ENCODE assay signal across 9 cellular contexts in the genomic region with DNA sequence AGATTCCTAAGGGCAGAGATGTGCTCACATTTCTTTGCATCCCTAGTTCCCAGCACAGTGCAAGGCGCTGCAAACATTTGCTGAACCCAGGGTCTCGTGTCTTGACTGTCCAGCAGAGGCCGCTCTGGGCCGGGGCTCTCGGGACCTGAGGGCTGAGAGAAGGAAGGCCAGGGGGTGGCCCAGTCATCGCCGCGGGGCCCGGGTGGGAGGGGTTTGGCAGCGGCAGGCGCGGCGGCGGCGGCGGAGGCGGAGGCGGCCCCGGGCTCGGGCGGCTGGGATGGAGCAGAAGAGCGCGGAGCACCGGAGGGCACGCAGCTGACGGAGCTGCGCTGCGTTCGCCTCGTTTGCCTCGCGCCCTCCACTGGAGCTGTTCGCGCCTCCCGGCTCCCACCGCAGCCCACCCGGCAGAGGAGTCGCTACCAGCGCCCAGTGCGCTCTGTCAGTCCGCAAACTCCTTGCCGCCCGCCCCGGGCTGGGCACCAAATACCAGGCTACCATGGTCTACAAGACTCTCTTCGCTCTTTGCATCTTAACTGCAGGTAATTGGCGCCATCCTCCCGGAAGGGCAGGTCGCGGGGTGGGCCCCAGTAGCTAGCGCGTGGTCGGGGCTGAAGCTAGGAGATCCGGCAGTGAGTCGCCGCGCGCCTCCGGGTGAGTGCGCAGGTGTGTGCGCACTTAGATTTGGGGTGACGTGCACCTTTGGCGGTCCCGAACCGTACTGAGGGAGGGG. TPM values are rescaled to one million over a fixed set of nuclear protein-coding genes. Genes with fewer than 3 reads are reported as not detected.
DNase-seq lines count a peak whose midpoint lies in the region; ATAC-seq and TF ChIP-seq lines count a peak whose summit lies in the region.
"Had no signal": no experiment of that assay in that cellular context is flagged by ENCODE, and none has a peak within 500 bp of the region (broad histone marks: within the 10 kb centered on the region; RNA-seq: fewer than 3 reads in every experiment).

Gene PARM1 (plus strand): TSS at position 285 of the 730 bp plus-strand sequence. CDS start 212 bp downstream, at position 497.

- H3K9ac ChIP-seq in HCT116 (ENCODE audit: low read length): peak within 1 kb of the TSS; percentile 66

- RAD21 ChIA-PET in HCT116 (lab: Charles Lee; ENCODE audit: low non-redundant PET in 1 of 2, low total read pairs in 2 of 2, uncharacterized antibody in 2 of 2, unreplicated experiment in 2 of 2): no interaction called here

- H3K4me2 ChIP-seq in HCT116 (ENCODE audit: low read length): peak within 1 kb of the TSS; percentile 99

- H3K27me3 Mint-ChIP-seq in activated CD4-positive, alpha-beta T cell treated with anti-CD3 and anti-CD28 coated beads for 36 hours: peaks cover 59% of the 10 kb centered on the region

- H3K4me1 ChIP-seq in HCT116 (ENCODE audit: control insufficient read depth in 1 of 2, insufficient read depth in 2 of 2, low read length in 2 of 2) (peaks cover 0 to 17% of the 10 kb centered on the region in 2 experiments; a peak in 1 of 4 replicates), right lobe of liver (peaks cover 0 to 13% (median 0%) of the 10 kb centered on the region in 4 donors)

- H3K36me3 Mint-ChIP-seq in activated CD4-positive, alpha-beta T cell treated with anti-CD3 and anti-CD28 coated beads for 36 hours (ENCODE audit: low read depth): no peaks in the 10 kb centered on the region

- peak within 1 kb of the TSS; percentile 63 for H3K4me3 Mint-ChIP-seq in activated CD4-positive, alpha-beta T cell treated with anti-CD3 and anti-CD28 coated beads for 36 hours

- WGBS in right lobe of liver (ENCODE audit: insufficient coverage, low coverage, low lambda C conversion rate, missing lambda C conversion rate): 1% methylated on average over 10 of the region's 64 CpGs

- intact Hi-C loops in activated CD4-positive, alpha-beta T cell treated with anti-CD3 and anti-CD28 coated beads for 36 hours (cut with DNase I, micrococcal nuclease): loop anchor here in 1 of 2 experiments (10.0 kb wide), 1 partner anchor 552 kb away; no protein-coding TSS in a partner anchor
- intact Hi-C loops in HCT116 (cut with micrococcal nuclease): loop anchor here (1.0 to 2.0 kb wide), 2 partner anchors 357 to 536 kb away; no protein-coding TSS in a partner anchor
- intact Hi-C loops in right lobe of liver (cut with DNase I): no loop called here

- TF ChIP-seq POLR2A in HCT116 (IDR thresholded peaks at IDR 0.05; ENCODE audit: borderline replicate concordance, extremely low read depth, insufficient read depth, insufficient read length) (no peak), right lobe of liver (IDR thresholded peaks at IDR 0.05) (no peak)

- H3K27me3 ChIP-seq in HCT116 (ENCODE audit: insufficient read depth, low read length) (no peaks in the 10 kb centered on the region), MG63 (peaks cover 21% of the 10 kb centered on the region), right lobe of liver (no peaks in the 10 kb centered on the region)

- POLR2A ChIA-PET in activated CD4-positive, alpha-beta T cell treated with anti-CD3 and anti-CD28 coated beads for 36 hours (lab: Charles Lee): no interaction called here
- POLR2A ChIA-PET in HCT116 (lab: Charles Lee): no interaction called here

- H2AFZ ChIP-seq in HCT116 (ENCODE audit: low read depth, low read length, poor library complexity, severe bottlenecking): peak within 1 kb of the TSS; percentile 93

- H3K9me3 ChIP-seq in HCT116 (ENCODE audit: control insufficient read depth in 1 of 2, insufficient read depth in 1 of 2, low read depth in 1 of 2, low read length in 2 of 2) (no peaks in the 10 kb centered on the region), MG63 (no peaks in the 10 kb centered on the region), right lobe of liver (no peaks in the 10 kb centered on the region)

- CTCF ChIA-PET in activated CD4-positive, alpha-beta T cell treated with anti-CD3 and anti-CD28 coated beads for 36 hours (lab: Charles Lee): interaction anchor here (1.1 kb wide), 1 partner anchor 85 kb away, joined by 3 read pairs; no protein-coding TSS in a partner anchor
- CTCF ChIA-PET in HCT116 (lab: Charles Lee): interaction anchor here (0.7 to 2.5 kb wide), 13 partner anchors 11 to 791 kb away, joined by 3 to 9 read pairs (median 4); partner anchors contain the start of gene USO1

- no peaks in the 10 kb centered on the region for H3K9me3 Mint-ChIP-seq in activated CD4-positive, alpha-beta T cell treated with anti-CD3 and anti-CD28 coated beads for 36 hours (ENCODE audit: low read depth)

- peak; percentile 90 for ATAC-seq in activated CD4-positive, alpha-beta T cell treated with anti-CD3 and anti-CD28 coated beads for 36 hours
- ATAC-seq in HCT116: peak; percentile 96
- ATAC-seq in right lobe of liver: peak; percentile 89 to 97 (median 95)

- H3K27ac ChIP-seq in HCT116 (ENCODE audit: low read depth, low read length) (peak within 1 kb of the TSS; percentile 30; the same call in 1 of the 2 replicates), right lobe of liver (no peak within 1 kb of the TSS)

- H3K27ac Mint-ChIP-seq in activated CD4-positive, alpha-beta T cell treated with anti-CD3 and anti-CD28 coated beads for 36 hours: no peak within 1 kb of the TSS

- H3K36me3 ChIP-seq in HCT116 (ENCODE audit: control insufficient read depth in 1 of 2, insufficient read depth in 2 of 2, low read length in 2 of 2): no peaks in the 10 kb centered on the region
- H3K36me3 ChIP-seq in MG63: no peaks in the 10 kb centered on the region
- H3K36me3 ChIP-seq in right lobe of liver: no peaks in the 10 kb centered on the region

- H3K79me2 ChIP-seq in HCT116 (ENCODE audit: insufficient read depth, low read length): no peaks in the 10 kb centered on the region

- no peaks in the 10 kb centered on the region for H4K20me1 ChIP-seq in HCT116 (ENCODE audit: insufficient read depth)

- H3K4me3 ChIP-seq in HCT116 (replicated peaks in 1 of 2; ENCODE audit: low read depth in 1 of 2, low read length in 2 of 2) (peak within 1 kb of the TSS; percentile 74 to 84), MG63 (peak within 1 kb of the TSS; percentile 1; the same call in 1 of the 2 replicates), right lobe of liver (peak within 1 kb of the TSS; percentile 26 to 40 (median 37))

- no TSS peak for BruUV-seq in HCT116 (replicated peaks; lab: Mats Ljungman, UMichigan)

- TF ChIP-seq CTCF in HCT116 (IDR thresholded peaks at IDR 0.05 in 2 of 3, conservative IDR thresholded peaks at IDR 0.05 in 1 of 3; ENCODE audit: borderline replicate concordance in 1 of 3, insufficient read depth in 1 of 3, low read depth in 2 of 3, low read length in 2 of 3): peak; percentile 82 to 84 (median 83)
- peak; percentile 32 to 59 (median 46) for TF ChIP-seq CTCF in right lobe of liver (IDR thresholded peaks at IDR 0.05)

- H3K9me2 ChIP-seq in HCT116 (ENCODE audit: insufficient read depth): no peaks in the 10 kb centered on the region

- TF ChIP-seq RAD21 in HCT116 (IDR thresholded peaks at IDR 0.05; ENCODE audit: low read depth): peak; percentile 94

- peaks cover 17% of the 10 kb centered on the region for H3K4me1 Mint-ChIP-seq in activated CD4-positive, alpha-beta T cell treated with anti-CD3 and anti-CD28 coated beads for 36 hours

- peak; percentile 83 for DNase-seq in activated CD4-positive, alpha-beta T cell treated with anti-CD3 and anti-CD28 coated beads for 36 hours
- DNase-seq in activated CD4-positive, alpha-beta T cell treated with anti-CD3 and anti-CD28 coated beads, Interleukin-2, amount 50 U/mL, for 1 hour: no peak
- DNase-seq in HCT116 (ENCODE audit: low read depth, low spot score): peak; percentile 81
- peak; percentile 71 for DNase-seq in MG63
- DNase-seq in SKM-1 treated with dmso at 0.1 percent for 144 hours (lab: John Stamatoyannopoulos, UW; ENCODE audit: unreplicated experiment): peak; percentile 81
- peak; percentile 26 to 80 for DNase-seq in dermis microvascular lymphatic vessel endothelial cell (ENCODE audit: low read depth in 2 of 2)
- DNase-seq in right lobe of liver: peak; percentile 74 to 87 (median 85)
- DNase-seq in stimulated activated CD4-positive, alpha-beta T cell treated with anti-CD3 and anti-CD28 coated beads, TNF-alpha, amount 100 ng/mL, for 24 hours (ENCODE audit: low read depth in 3 of 3): peak in 2 of 3 experiments; percentile 0 to 53
- DNase-seq: DND-41 had no signal

TF ChIP-seq in HCT116, 20 proteins besides CTCF, POLR2A, EP300 and RAD21 (continues in another document):
- no peak for TF ChIP-seq TCF7L2 (IDR thresholded peaks at IDR 0.05; ENCODE audit: borderline replicate concordance, extremely low read depth, insufficient read depth, insufficient read length)
- peak; percentile 18; the same call in 1 of the 2 replicates for TF ChIP-seq SIN3A (IDR thresholded peaks at IDR 0.05; ENCODE audit: low read depth)
- 0 out of 2 replicates have a peak, but pooled peaks have one; percentile 15 for TF ChIP-seq ZFX (IDR thresholded peaks at IDR 0.05)
- TF ChIP-seq, protein P1, sequence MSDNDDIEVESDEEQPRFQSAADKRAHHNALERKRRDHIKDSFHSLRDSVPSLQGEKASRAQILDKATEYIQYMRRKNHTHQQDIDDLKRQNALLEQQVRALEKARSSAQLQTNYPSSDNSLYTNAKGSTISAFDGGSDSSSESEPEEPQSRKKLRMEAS (IDR thresholded peaks at IDR 0.05): peak; percentile 61
- no peak for TF ChIP-seq CEBPB (IDR thresholded peaks at IDR 0.05; ENCODE audit: low read depth)
- no peak for TF ChIP-seq EZH2 (IDR thresholded peaks at IDR 0.05)

RNA-seq across cellular contexts. Expression of gene PARM1, which starts in this region (rescaled TPM):
- total RNA-seq in activated CD4-positive, alpha-beta T cell treated with anti-CD3 and anti-CD28 coated beads for 36 hours: under 1 TPM; 0.04 to 0.05 TPM
- total RNA-seq in HCT116 (2021; ENCODE audit: unreplicated experiment) (11.7 TPM), dermis microvascular lymphatic vessel endothelial cell (0.13 TPM in 1 of 2 replicates, not detected in the other), right lobe of liver (1 to 10 TPM in 1 of 6 experiments, under 1 TPM in 5; 0.18 to 1.2 (median 0.31) TPM)
- 9.1 and 9.9 TPM in 2 replicates for polyA plus RNA-seq in HCT116 (2012)
- total RNA-seq in MG63 (2014; rRNA removed; shearing (Covaris generic); ENCODE audit: low replicate concordance): not detected in 2 replicates

Comparison
In these comparisons a context has a peak if more than half of its experiments do, and no peak if none do; other contexts are left out.
1. Peak in DNase-seq and ATAC-seq in activated CD4-positive, alpha-beta T cell treated with anti-CD3 and anti-CD28 coated beads for 36 hours; RNA of the gene not detected or under 1 TPM.
2. Peak in DNase-seq and H3K4me3 ChIP-seq in MG63; RNA of the gene not detected or under 1 TPM.
3. Peak in DNase-seq in dermis microvascular lymphatic vessel endothelial cell; RNA of the gene not detected or under 1 TPM.
4. H3K4me3 ChIP-seq: peak in every context shown above with its lines; median percentile 79 in HCT116; 37 in right lobe of liver; 1 in MG63.